9 cellular contexts compared by ENCODE assay signal in genomic region chr2:239321596-239322413, GRCh38.
DNase-seq lines count a peak whose midpoint lies in the region; ATAC-seq lines count a peak whose summit lies in the region.
"Had no signal": no experiment of that assay in that cellular context is flagged by ENCODE, and none has a peak within 500 bp of the region (broad histone marks: within the 10 kb centered on the region; RNA-seq: fewer than 3 reads in every experiment).

No MANE protein-coding gene starts in this region.

- DNase-seq in cardiac septum (ENCODE audit: low spot score) (peak; percentile 69), Right ventricle myocardium inferior (ENCODE audit: missing footprints) (no peak), ureter (ENCODE audit: low spot score) (peak; percentile 30), germinal center (ENCODE audit: low spot score) (no peak), NCI-H345 treated with DMSO at 0.1 percent for 48 hours (lab: John Stamatoyannopoulos, UW; ENCODE audit: unreplicated experiment) (no peak)
- peak; percentile 94 for DNase-seq in activated naive CD4-positive, alpha-beta T cell treated with anti-CD3 and anti-CD28 coated beads for 36 hours
- DNase-seq: NCI-H1436 had no signal

- no peaks in the 10 kb centered on the region for H3K36me3 ChIP-seq in rectal smooth muscle tissue (ENCODE audit: control insufficient read depth, insufficient read depth, low read length)

- H3K27me3 ChIP-seq in rectal smooth muscle tissue (ENCODE audit: control insufficient read depth, insufficient read depth, low read length) = no peaks in the 10 kb centered on the region

- CTCF ChIA-PET in activated naive CD4-positive, alpha-beta T cell treated with anti-CD3 and anti-CD28 coated beads for 36 hours (lab: Charles Lee) = interaction anchor here (0.6 to 1.7 kb wide), 6 partner anchors 25 to 241 kb away, joined by 3 to 7 read pairs (median 3); no protein-coding TSS in a partner anchor

- peak overlapping the region; percentile 93 for H3K27ac Mint-ChIP-seq in activated naive CD4-positive, alpha-beta T cell treated with anti-CD3 and anti-CD28 coated beads for 36 hours

- no peaks in the 10 kb centered on the region for H3K9me3 Mint-ChIP-seq in activated naive CD4-positive, alpha-beta T cell treated with anti-CD3 and anti-CD28 coated beads for 36 hours

- intact Hi-C loops in cardiac septum (cut with DNase I) = no loop called here
- intact Hi-C loops in Right ventricle myocardium inferior (cut with DNase I) = no loop called here
- intact Hi-C loops in activated naive CD4-positive, alpha-beta T cell treated with anti-CD3 and anti-CD28 coated beads for 36 hours (cut with micrococcal nuclease) = loop anchor here (1.0 kb wide), 5 partner anchors 24 to 59 kb away; no protein-coding TSS in a partner anchor

- H3K4me3 Mint-ChIP-seq in activated naive CD4-positive, alpha-beta T cell treated with anti-CD3 and anti-CD28 coated beads for 36 hours = peak overlapping the region; percentile 55

- H3K27me3 Mint-ChIP-seq in activated naive CD4-positive, alpha-beta T cell treated with anti-CD3 and anti-CD28 coated beads for 36 hours (ENCODE audit: low read depth) = no peaks in the 10 kb centered on the region

- peaks cover 41% of the 10 kb centered on the region for H3K4me1 ChIP-seq in rectal smooth muscle tissue (ENCODE audit: control insufficient read depth, insufficient read depth, low read length)

- H3K4me1 Mint-ChIP-seq in activated naive CD4-positive, alpha-beta T cell treated with anti-CD3 and anti-CD28 coated beads for 36 hours (ENCODE audit: low read depth) = peaks cover 77% of the 10 kb centered on the region

- no peak overlapping the region for H3K4me3 ChIP-seq in rectal smooth muscle tissue (ENCODE audit: low read length)

- ATAC-seq in Right ventricle myocardium inferior = no peak
- no peak for ATAC-seq in HG03025 (IDR thresholded peaks at IDR 0.05; ENCODE audit: low FRiP score, unreplicated experiment)

- H3K27ac ChIP-seq in rectal smooth muscle tissue (ENCODE audit: low read depth, low read length) = peak overlapping the region; percentile 98

- H3K36me3 Mint-ChIP-seq in activated naive CD4-positive, alpha-beta T cell treated with anti-CD3 and anti-CD28 coated beads for 36 hours (ENCODE audit: low read depth) = peaks cover 12% of the 10 kb centered on the region

- no peak overlapping the region for H3K9ac ChIP-seq in rectal smooth muscle tissue (ENCODE audit: low read length)

Comparison
In these comparisons a context has a peak if more than half of its experiments do, and no peak if none do; other contexts are left out.
1. DNase-seq: peak in cardiac septum (single experiment), activated naive CD4-positive, alpha-beta T cell treated with anti-CD3 and anti-CD28 coated beads for 36 hours (single experiment) and ureter (single experiment); none in Right ventricle myocardium inferior (single experiment), germinal center (single experiment) and NCI-H345 treated with DMSO at 0.1 percent for 48 hours (single experiment).